Comparison of ENCODE assay signal across 20 cellular contexts in the genomic region with DNA sequence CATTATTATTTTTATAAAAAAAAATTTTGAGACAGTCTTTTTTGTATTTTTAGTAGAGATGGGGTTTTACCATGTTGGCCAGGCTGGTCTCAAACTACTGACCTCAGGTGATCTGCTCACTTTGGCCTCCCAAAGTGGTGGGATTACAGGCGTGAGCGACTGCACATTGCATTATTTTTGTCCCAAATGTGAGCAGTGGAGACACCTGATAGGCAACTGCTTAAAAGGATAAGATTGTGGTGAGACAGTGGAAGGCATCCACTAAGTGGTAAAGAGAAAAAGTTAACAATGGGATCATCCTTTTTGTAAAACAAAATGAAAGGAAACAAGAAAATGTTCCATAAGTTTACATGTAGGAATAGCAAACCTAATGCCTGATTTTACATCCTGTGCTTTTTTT.
"Had no signal": no experiment of that assay in that cellular context is flagged by ENCODE, and none has a peak within 500 bp of the region (broad histone marks: within the 10 kb centered on the region; RNA-seq: fewer than 3 reads in every experiment).

No MANE protein-coding gene starts in this region.

- H3K27ac Mint-ChIP-seq: activated CD4-positive, alpha-beta T cell treated with anti-CD3 and anti-CD28 coated beads for 36 hours; stimulated activated naive B cell treated with anti-CD40 and anti-IgM and Interleukin-4, amounts not matched to agents 10 μg/mL and 1 μg/mL and 100 μg/mL, for 72 hours had no signal

- H3K36me3 Mint-ChIP-seq: naive B cell; stimulated activated naive B cell treated with anti-CD40 and anti-IgM and Interleukin-4, amounts not matched to agents 10 μg/mL and 1 μg/mL and 100 μg/mL, for 72 hours had no signal

- H3K9me3 Mint-ChIP-seq: naive B cell; stimulated activated naive B cell treated with anti-CD40 and anti-IgM and Interleukin-4, amounts not matched to agents 10 μg/mL and 1 μg/mL and 100 μg/mL, for 72 hours had no signal

- H3K27me3 ChIP-seq: adrenal gland, heart right ventricle, right atrium auricular region, tibial nerve, vagina had no signal

- H3K9me3 ChIP-seq: adrenal gland, heart right ventricle, right atrium auricular region, tibial nerve, vagina had no signal

- H3K27me3 Mint-ChIP-seq: activated CD4-positive, alpha-beta T cell treated with anti-CD3 and anti-CD28 coated beads for 36 hours; naive B cell; stimulated activated naive B cell treated with anti-CD40 and anti-IgM and Interleukin-4, amounts not matched to agents 10 μg/mL and 1 μg/mL and 100 μg/mL, for 72 hours had no signal

- ATAC-seq: activated CD4-positive, alpha-beta T cell treated with anti-CD3 and anti-CD28 coated beads for 36 hours; heart right ventricle; SK-N-SH treated with all-trans-retinoic acid at 6 μM for 48 hours; stimulated activated naive B cell treated with anti-CD40 and anti-IgM and Interleukin-4, amounts not matched to agents 10 μg/mL and 1 μg/mL and 100 μg/mL, for 72 hours had no signal

- DNase-seq: activated CD4-positive, alpha-beta T cell treated with anti-CD3 and anti-CD28 coated beads for 36 hours; activated naive CD4-positive, alpha-beta T cell treated with anti-CD3 and anti-CD28 coated beads, Interleukin-2, amount 50 U/mL, for 16 hours; adrenal gland; central memory CD4-positive, alpha-beta T cell; cortex of kidney; effector memory CD4-positive, alpha-beta T cell; heart right ventricle; naive B cell; nucleus accumbens; stimulated activated CD4-positive, alpha-beta T cell treated with anti-CD3 and anti-CD28 coated beads, Interleukin-2, amount 100 ng/mL, for 48 hours; stimulated activated naive B cell treated with anti-CD40 and anti-IgM and Interleukin-4, amounts not matched to agents 10 μg/mL and 1 μg/mL and 100 μg/mL, for 72 hours; substantia nigra; T-helper 1 cell; WERI-Rb-1 had no signal

- H3K36me3 ChIP-seq: adrenal gland, right atrium auricular region, tibial nerve, vagina had no signal

- H3K27ac ChIP-seq: adrenal gland, epithelial cell of prostate, heart right ventricle, right atrium auricular region, tibial nerve, vagina, WERI-Rb-1 had no signal

- H3K4me3 ChIP-seq: adrenal gland, heart right ventricle, right atrium auricular region, tibial nerve, vagina had no signal

- FAIRE-seq: frontal cortex had no signal
